In genomic region chr1:25064465-25065238, GRCh38 we compare ENCODE assay signal across 16 cellular contexts.
A peak's percentile ranks its signal among the peaks of the same experiment; 100 is the strongest.
DNase-seq lines count a peak whose midpoint lies in the region; ATAC-seq and TF ChIP-seq lines count a peak whose summit lies in the region.
"Had no signal": no experiment of that assay in that cellular context is flagged by ENCODE, and none has a peak within 500 bp of the region (broad histone marks: within the 10 kb centered on the region; RNA-seq: fewer than 3 reads in every experiment).

No MANE protein-coding gene starts in this region.

- H3K36me3 Mint-ChIP-seq in activated CD8-positive, alpha-beta T cell treated with anti-CD3 and anti-CD28 coated beads, Interleukin-2, amount 10 ng/mL, durations not matched to agents 7 days and 5 days (ENCODE audit: low read depth) = no peaks in the 10 kb centered on the region
- H3K36me3 Mint-ChIP-seq in natural killer cell treated with Interleukin-12 subunit alpha and Interleukin-12 subunit beta and Interleukin-15 and Interleukin-18, amount 100 ng/mL, for 72 hours = no peaks in the 10 kb centered on the region

- ATAC-seq in activated CD8-positive, alpha-beta T cell treated with anti-CD3 and anti-CD28 coated beads, Interleukin-2, amount 10 ng/mL, durations not matched to agents 7 days and 5 days = peak; percentile 52
- ATAC-seq in natural killer cell treated with Interleukin-12 subunit alpha and Interleukin-12 subunit beta and Interleukin-15 and Interleukin-18, amount 100 ng/mL, for 72 hours = peak; percentile 78 to 88
- no peak for ATAC-seq in GM19351 (IDR thresholded peaks at IDR 0.05; ENCODE audit: unreplicated experiment)

- H3K9me3 ChIP-seq in PC-9 (ENCODE audit: insufficient read depth, low read depth) = no peaks in the 10 kb centered on the region

- POLR2A ChIA-PET in activated CD8-positive, alpha-beta T cell treated with anti-CD3 and anti-CD28 coated beads, Interleukin-2, amount 10 ng/mL, durations not matched to agents 7 days and 5 days (lab: Charles Lee) = interaction anchor here (0.8 kb wide), 1 partner anchor 114 kb away, joined by 4 read pairs; no protein-coding TSS in a partner anchor
- POLR2A ChIA-PET in PC-9 (lab: Charles Lee; ENCODE audit: unreplicated experiment) = no interaction called here

- no peaks in the 10 kb centered on the region for H3K9me3 Mint-ChIP-seq in activated CD8-positive, alpha-beta T cell treated with anti-CD3 and anti-CD28 coated beads, Interleukin-2, amount 10 ng/mL, durations not matched to agents 7 days and 5 days (ENCODE audit: insufficient read depth)
- no peaks in the 10 kb centered on the region for H3K9me3 Mint-ChIP-seq in natural killer cell treated with Interleukin-12 subunit alpha and Interleukin-12 subunit beta and Interleukin-15 and Interleukin-18, amount 100 ng/mL, for 72 hours
- H3K9me3 Mint-ChIP-seq: HFFc6 had no signal

- H3K79me2 ChIP-seq in PC-9 (ENCODE audit: low read depth) = no peaks in the 10 kb centered on the region

- CTCF ChIA-PET in activated CD8-positive, alpha-beta T cell treated with anti-CD3 and anti-CD28 coated beads, Interleukin-2, amount 10 ng/mL, durations not matched to agents 7 days and 5 days (lab: Charles Lee) = interaction anchor here (0.6 to 1.6 kb wide), 8 partner anchors 16 to 139 kb away, joined by 3 to 4 read pairs (median 3); no protein-coding TSS in a partner anchor
- CTCF ChIA-PET in PC-9 (lab: Charles Lee) = interaction anchor here (0.8 kb wide), 1 partner anchor 55 kb away, joined by 3 read pairs; no protein-coding TSS in a partner anchor

- H4K20me1 ChIP-seq in PC-9 (ENCODE audit: insufficient read depth) = no peaks in the 10 kb centered on the region

- no peak overlapping the region for H3K4me3 Mint-ChIP-seq in activated CD8-positive, alpha-beta T cell treated with anti-CD3 and anti-CD28 coated beads, Interleukin-2, amount 10 ng/mL, durations not matched to agents 7 days and 5 days
- H3K4me3 Mint-ChIP-seq in natural killer cell treated with Interleukin-12 subunit alpha and Interleukin-12 subunit beta and Interleukin-15 and Interleukin-18, amount 100 ng/mL, for 72 hours = peak overlapping the region; percentile 69
- H3K4me3 Mint-ChIP-seq: B cell, HFFc6 had no signal

- no peak overlapping the region for H3K27ac ChIP-seq in PC-9
- H3K27ac ChIP-seq: VCaP had no signal

- H3K36me3 ChIP-seq in PC-9 (ENCODE audit: low read depth) = no peaks in the 10 kb centered on the region

- no peaks in the 10 kb centered on the region for H3K4me1 ChIP-seq in PC-9 (replicated peaks; ENCODE audit: insufficient read depth)

- intact Hi-C loops in PC-9 (cut with micrococcal nuclease; ENCODE audit: unreplicated experiment) = no loop called here

- no peaks in the 10 kb centered on the region for H3K9me2 ChIP-seq in PC-9 (ENCODE audit: insufficient read depth)

- peaks cover 29% of the 10 kb centered on the region for H3K4me1 Mint-ChIP-seq in activated CD8-positive, alpha-beta T cell treated with anti-CD3 and anti-CD28 coated beads, Interleukin-2, amount 10 ng/mL, durations not matched to agents 7 days and 5 days (ENCODE audit: low read depth)
- peaks cover 51 to 55% of the 10 kb centered on the region in 2 donors for H3K4me1 Mint-ChIP-seq in natural killer cell treated with Interleukin-12 subunit alpha and Interleukin-12 subunit beta and Interleukin-15 and Interleukin-18, amount 100 ng/mL, for 72 hours (ENCODE audit: low read depth in 2 of 2)

- TF ChIP-seq CTCF in PC-9 (conservative IDR thresholded peaks at IDR 0.05) = no peak

- H3K27ac Mint-ChIP-seq in activated CD8-positive, alpha-beta T cell treated with anti-CD3 and anti-CD28 coated beads, Interleukin-2, amount 10 ng/mL, durations not matched to agents 7 days and 5 days = peak overlapping the region; percentile 6
- peak overlapping the region; percentile 5 to 77 for H3K27ac Mint-ChIP-seq in natural killer cell treated with Interleukin-12 subunit alpha and Interleukin-12 subunit beta and Interleukin-15 and Interleukin-18, amount 100 ng/mL, for 72 hours
- H3K27ac Mint-ChIP-seq: B cell, HFFc6 had no signal

- in situ Hi-C loops in G401 (cut with HindIII; ENCODE audit: low sequenced_read_pairs) = no loop called here

- H3K4me3 ChIP-seq in PC-9 = no peak overlapping the region

- H2AFZ ChIP-seq in PC-9 = no peak overlapping the region

- BruUV-seq in PC-9 (replicated peaks; lab: Mats Ljungman, UMichigan) = no TSS peak

- peaks cover 17% of the 10 kb centered on the region for H3K27me3 Mint-ChIP-seq in activated CD8-positive, alpha-beta T cell treated with anti-CD3 and anti-CD28 coated beads, Interleukin-2, amount 10 ng/mL, durations not matched to agents 7 days and 5 days (ENCODE audit: low read depth)
- H3K27me3 Mint-ChIP-seq in natural killer cell treated with Interleukin-12 subunit alpha and Interleukin-12 subunit beta and Interleukin-15 and Interleukin-18, amount 100 ng/mL, for 72 hours = peaks cover 7 to 18% of the 10 kb centered on the region in 2 donors
- H3K27me3 Mint-ChIP-seq: B cell had no signal

- peak; percentile 37 for DNase-seq in stimulated activated naive CD4-positive, alpha-beta T cell treated with Interleukin-2 at 50 U/mL for 16 hours (lab: John Stamatoyannopoulos, UW)
- DNase-seq in stimulated activated naive CD4-positive, alpha-beta T cell (lab: John Stamatoyannopoulos, UW) = no peak
- peak; percentile 34 for DNase-seq in activated CD8-positive, alpha-beta T cell treated with anti-CD3 and anti-CD28 coated beads, Interleukin-2, amount 10 ng/mL, durations not matched to agents 7 days and 5 days
- DNase-seq in natural killer cell treated with Interleukin-12 subunit alpha and Interleukin-12 subunit beta and Interleukin-15 and Interleukin-18, amount 100 ng/mL, for 72 hours (ENCODE audit: low spot score) = peak; percentile 74
- DNase-seq in PC-9 = no peak
- DNase-seq in G401 (ENCODE audit: low spot score) = no peak
- DNase-seq in 8988T = no peak
- DNase-seq: DND-41, NCI-H1105 treated with DMSO at 0.1 percent for 48 hours, NCI-H526, SIG-M5, substantia nigra had no signal

- no peaks in the 10 kb centered on the region; the same call in 1 of the 2 replicates for H3K27me3 ChIP-seq in PC-9 (ENCODE audit: insufficient read depth, low read depth)

- no peak overlapping the region for H3K4me2 ChIP-seq in PC-9

- no peaks in the 10 kb centered on the region for H3F3A ChIP-seq in PC-9 (ENCODE audit: insufficient read depth, low read depth)

Comparison
In these comparisons a context has a peak if more than half of its experiments do, and no peak if none do; other contexts are left out.
1. DNase-seq: peak in stimulated activated naive CD4-positive, alpha-beta T cell treated with Interleukin-2 at 50 U/mL for 16 hours (single experiment), activated CD8-positive, alpha-beta T cell treated with anti-CD3 and anti-CD28 coated beads, Interleukin-2, amount 10 ng/mL, durations not matched to agents 7 days and 5 days (single experiment) and natural killer cell treated with Interleukin-12 subunit alpha and Interleukin-12 subunit beta and Interleukin-15 and Interleukin-18, amount 100 ng/mL, for 72 hours (single experiment); none in stimulated activated naive CD4-positive, alpha-beta T cell (0 of 6), PC-9 (0 of 2), G401 (single experiment) and 8988T (single experiment).